1 cellular context compared by ENCODE assay signal in the genomic region with DNA sequence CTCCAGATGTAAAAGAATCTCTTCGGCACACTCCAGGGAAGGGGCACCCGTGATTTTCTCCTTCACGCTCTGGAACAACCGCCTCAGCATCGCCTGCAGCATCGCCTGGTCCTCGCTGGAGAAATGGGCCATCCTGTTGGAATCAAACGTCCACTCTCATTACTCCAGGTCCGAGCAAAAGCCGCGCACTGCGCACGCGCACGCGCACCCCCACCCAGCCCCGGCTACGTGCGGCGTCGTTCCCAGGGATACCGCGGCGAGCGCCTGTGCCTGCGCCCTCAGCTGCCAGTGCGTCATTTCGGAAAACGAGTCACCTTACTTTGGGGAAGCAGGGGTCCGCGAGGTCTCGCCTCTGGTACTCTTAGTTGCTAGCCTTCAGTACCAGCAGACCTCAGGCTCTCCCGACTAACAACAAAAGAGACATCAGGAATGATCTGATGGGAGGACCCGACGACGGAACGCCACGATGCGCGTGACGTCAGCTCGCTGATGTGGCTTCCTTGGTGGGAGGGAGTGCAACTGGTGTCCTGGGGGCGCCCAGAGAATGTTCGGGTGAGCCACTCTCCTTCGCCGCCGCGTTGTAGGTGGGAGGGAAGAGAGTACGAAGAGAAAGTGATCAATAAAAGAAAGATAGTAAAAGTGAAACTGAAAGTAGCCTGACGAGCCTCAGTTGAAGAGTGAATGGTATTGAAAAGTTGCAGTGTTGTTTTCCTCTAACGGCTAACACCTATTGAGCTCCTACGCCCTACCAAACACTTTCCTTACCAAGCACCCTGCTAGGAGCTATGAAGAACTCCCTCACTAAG.
A peak's percentile ranks its signal among the peaks of the same experiment; 100 is the strongest.
TF ChIP-seq lines count a peak whose summit lies in the region.

A gene with protein sequence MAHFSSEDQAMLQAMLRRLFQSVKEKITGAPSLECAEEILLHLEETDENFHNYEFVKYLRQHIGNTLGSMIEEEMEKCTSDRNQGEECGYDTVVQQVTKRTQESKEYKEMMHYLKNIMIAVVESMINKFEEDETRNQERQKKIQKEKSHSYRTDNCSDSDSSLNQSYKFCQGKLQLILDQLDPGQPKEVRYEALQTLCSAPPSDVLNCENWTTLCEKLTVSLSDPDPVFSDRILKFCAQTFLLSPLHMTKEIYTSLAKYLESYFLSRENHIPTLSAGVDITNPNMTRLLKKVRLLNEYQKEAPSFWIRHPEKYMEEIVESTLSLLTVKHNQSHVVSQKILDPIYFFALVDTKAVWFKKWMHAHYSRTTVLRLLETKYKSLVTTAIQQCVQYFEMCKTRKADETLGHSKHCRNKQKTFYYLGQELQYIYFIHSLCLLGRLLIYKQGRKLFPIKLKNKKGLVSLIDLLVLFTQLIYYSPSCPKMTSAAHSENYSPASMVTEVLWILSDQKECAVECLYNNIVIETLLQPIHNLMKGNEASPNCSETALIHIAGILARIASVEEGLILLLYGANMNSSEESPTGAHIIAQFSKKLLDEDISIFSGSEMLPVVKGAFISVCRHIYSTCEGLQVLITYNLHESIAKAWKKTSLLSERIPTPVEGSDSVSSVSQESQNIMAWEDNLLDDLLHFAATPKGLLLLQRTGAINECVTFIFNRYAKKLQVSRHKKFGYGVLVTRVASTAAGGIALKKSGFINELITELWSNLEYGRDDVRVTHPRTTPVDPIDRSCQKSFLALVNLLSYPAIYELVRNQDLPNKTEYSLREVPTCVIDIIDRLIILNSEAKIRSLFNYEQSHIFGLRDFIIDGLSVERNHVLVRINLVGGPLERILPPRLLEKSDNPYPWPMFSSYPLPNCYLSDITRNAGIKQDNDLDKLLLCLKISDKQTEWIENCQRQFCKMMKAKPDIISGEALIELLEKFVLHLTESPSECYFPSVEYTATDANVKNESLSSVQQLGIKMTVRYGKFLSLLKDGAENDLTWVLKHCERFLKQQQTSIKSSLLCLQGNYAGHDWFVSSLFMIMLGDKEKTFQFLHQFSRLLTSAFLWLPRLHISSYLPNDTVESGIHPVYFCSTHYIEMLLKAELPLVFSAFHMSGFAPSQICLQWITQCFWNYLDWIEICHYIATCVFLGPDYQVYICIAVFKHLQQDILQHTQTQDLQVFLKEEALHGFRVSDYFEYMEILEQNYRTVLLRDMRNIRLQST (minus strand): TSS at position 182 of the 806 bp plus-strand sequence. CDS start 50 bp downstream, at position 132.

TF ChIP-seq in GM12878, 131 proteins besides CTCF, POLR2A, EP300 and RAD21 (continued from another document):
- TF ChIP-seq SKIL (IDR thresholded peaks at IDR 0.05; ENCODE audit: low read depth, poor library complexity, severe bottlenecking), result peak; percentile 45
- peak; percentile 47; the same call in 1 of the 2 replicates for TF ChIP-seq MTA2 (IDR thresholded peaks at IDR 0.05; ENCODE audit: low read depth)
- peak; percentile 74; the same call in 1 of the 2 replicates for TF ChIP-seq SMAD5 (IDR thresholded peaks at IDR 0.05; ENCODE audit: low read depth)
- peak; percentile 10 to 76; a peak in 2 of 3 replicates for TF ChIP-seq EGR1 (IDR thresholded peaks at IDR 0.05; ENCODE audit: borderline replicate concordance in 1 of 2, low read depth in 2 of 2, low read length in 2 of 2)
- TF ChIP-seq DPF2 (IDR thresholded peaks at IDR 0.05), result peak; percentile 64; the same call in 1 of the 2 replicates
